In genomic region chr3:35338186-35338585, GRCh38 we compare ENCODE assay signal across 26 cellular contexts.
"Had no signal": no experiment of that assay in that cellular context is flagged by ENCODE, and none has a peak within 500 bp of the region (broad histone marks: within the 10 kb centered on the region; RNA-seq: fewer than 3 reads in every experiment).

No MANE protein-coding gene starts in this region.

- H3K27ac Mint-ChIP-seq: dendritic cell treated with granulocyte-macrophage colony-stimulating factor and Interleukin-4, amounts not matched to agents 40 ng/mL and 50 ng/mL, for 4 days; effector memory CD8-positive, alpha-beta T cell; immature natural killer cell; naive thymus-derived CD8-positive, alpha-beta T cell; nephron progenitor cell; stimulated activated naive B cell treated with anti-CD40 and anti-IgM and Interleukin-4, amounts not matched to agents 10 μg/mL and 1 μg/mL and 100 μg/mL, for 72 hours; stimulated activated naive CD8-positive, alpha-beta T cell treated with anti-CD3 and anti-CD28 coated beads, Interleukin-15, Interleukin-2, amounts not matched to agents 100 ng/mL and 50 ng/mL, for 24 hours had no signal

- H3K9me3 Mint-ChIP-seq: nephron progenitor cell; stimulated activated naive B cell treated with anti-CD40 and anti-IgM and Interleukin-4, amounts not matched to agents 10 μg/mL and 1 μg/mL and 100 μg/mL, for 72 hours had no signal

- DNase-seq: colonic mucosa; effector memory CD8-positive, alpha-beta T cell; hypothalamus; immature natural killer cell; islet precursor cell; kidney glomerular epithelial cell; left colon; left ventricle myocardium inferior; lower lobe of right lung; naive thymus-derived CD8-positive, alpha-beta T cell; nephron progenitor cell; nucleus accumbens; ovary; posterior cingulate gyrus; psoas muscle; right cardiac atrium; sigmoid colon; spleen; stimulated activated CD4-positive, alpha-beta T cell treated with anti-CD3 and anti-CD28 coated beads, Interleukin-4, amount 100 ng/mL, for 4 hours; stimulated activated naive B cell treated with anti-CD40 and anti-IgM and Interleukin-4, amounts not matched to agents 10 μg/mL and 1 μg/mL and 100 μg/mL, for 72 hours; transverse colon; upper lobe of right lung had no signal

- H3K4me3 Mint-ChIP-seq: dendritic cell treated with granulocyte-macrophage colony-stimulating factor and Interleukin-4, amounts not matched to agents 40 ng/mL and 50 ng/mL, for 4 days; effector memory CD8-positive, alpha-beta T cell; immature natural killer cell; naive thymus-derived CD8-positive, alpha-beta T cell; nephron progenitor cell; stimulated activated naive B cell treated with anti-CD40 and anti-IgM and Interleukin-4, amounts not matched to agents 10 μg/mL and 1 μg/mL and 100 μg/mL, for 72 hours; stimulated activated naive CD8-positive, alpha-beta T cell treated with anti-CD3 and anti-CD28 coated beads, Interleukin-15, Interleukin-2, amounts not matched to agents 100 ng/mL and 50 ng/mL, for 24 hours had no signal

- H3K4me1 Mint-ChIP-seq: immature natural killer cell; naive thymus-derived CD8-positive, alpha-beta T cell; nephron progenitor cell; stimulated activated naive B cell treated with anti-CD40 and anti-IgM and Interleukin-4, amounts not matched to agents 10 μg/mL and 1 μg/mL and 100 μg/mL, for 72 hours had no signal

- FAIRE-seq: endometrium, frontal cortex had no signal

- ATAC-seq: effector memory CD8-positive, alpha-beta T cell; left colon; lower lobe of right lung; naive thymus-derived CD8-positive, alpha-beta T cell; psoas muscle; right cardiac atrium; stimulated activated naive B cell treated with anti-CD40 and anti-IgM and Interleukin-4, amounts not matched to agents 10 μg/mL and 1 μg/mL and 100 μg/mL, for 72 hours; upper lobe of right lung had no signal

- H3K36me3 Mint-ChIP-seq: immature natural killer cell; naive thymus-derived CD8-positive, alpha-beta T cell; stimulated activated naive B cell treated with anti-CD40 and anti-IgM and Interleukin-4, amounts not matched to agents 10 μg/mL and 1 μg/mL and 100 μg/mL, for 72 hours had no signal
